In the genomic region with DNA sequence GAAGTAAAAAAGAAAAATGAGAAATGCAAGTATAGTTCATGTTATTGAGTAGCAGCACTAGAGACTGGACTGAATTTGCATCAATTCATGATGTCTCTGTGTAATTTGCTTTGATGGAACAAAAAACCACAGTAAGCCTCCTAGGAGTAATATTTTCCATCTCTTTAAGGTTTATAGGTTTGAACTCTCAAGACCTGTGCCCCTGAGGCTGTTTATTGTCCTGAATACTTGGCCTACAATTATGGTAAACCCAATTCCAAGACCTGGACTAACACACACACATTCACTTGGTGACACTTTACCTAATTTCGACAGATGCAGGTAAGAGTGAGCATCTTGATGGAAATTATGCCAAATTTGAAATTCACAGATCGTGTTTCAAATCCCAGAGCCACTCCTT, we compare ENCODE assay signal across 35 cellular contexts.
"Had no signal": no experiment of that assay in that cellular context is flagged by ENCODE, and none has a peak within 500 bp of the region (broad histone marks: within the 10 kb centered on the region; RNA-seq: fewer than 3 reads in every experiment).

No MANE protein-coding gene starts in this region.

- ATAC-seq: activated CD4-positive, alpha-beta T cell treated with anti-CD3 and anti-CD28 coated beads for 36 hours; activated CD4-positive, CD25-positive, alpha-beta regulatory T cell treated with anti-CD3 and anti-CD28 coated beads, Interleukin-2, amount 50 U/mL, for 24 hours; activated CD8-positive, alpha-beta memory T cell treated with anti-CD3 and anti-CD28 coated beads, Interleukin-2, amount 10 ng/mL, durations not matched to agents 7 days and 5 days; activated CD8-positive, alpha-beta T cell treated with anti-CD3 and anti-CD28 coated beads, Interleukin-2, amount 10 ng/mL, durations not matched to agents 7 days and 5 days; activated naive CD8-positive, alpha-beta T cell treated with anti-CD3 and anti-CD28 coated beads, Interleukin-2, amount 50 U/mL, for 24 hours; WTC11 had no signal

- H3K4me3 Mint-ChIP-seq: activated CD4-positive, alpha-beta memory T cell treated with anti-CD3 and anti-CD28 coated beads, Interleukin-2, amount 10 ng/mL, durations not matched to agents 7 days and 5 days; activated CD4-positive, alpha-beta T cell treated with anti-CD3 and anti-CD28 coated beads for 36 hours; activated CD4-positive, alpha-beta T cell treated with anti-CD3 and anti-CD28 coated beads, Interleukin-2, amount 10 ng/mL, durations not matched to agents 7 days and 5 days; activated CD8-positive, alpha-beta memory T cell treated with anti-CD3 and anti-CD28 coated beads, Interleukin-2, amount 10 ng/mL, durations not matched to agents 7 days and 5 days; activated CD8-positive, alpha-beta T cell treated with anti-CD3 and anti-CD28 coated beads, Interleukin-2, amount 10 ng/mL, durations not matched to agents 7 days and 5 days; activated naive CD4-positive, alpha-beta T cell treated with anti-CD3 and anti-CD28 coated beads, Interleukin-2, amount 10 ng/mL, durations not matched to agents 7 days and 5 days; activated naive CD4-positive, alpha-beta T cell treated with anti-CD3 and anti-CD28 coated beads, Interleukin-2, amount 50 U/mL, for 24 hours; activated naive CD8-positive, alpha-beta T cell; activated naive CD8-positive, alpha-beta T cell treated with anti-CD3 and anti-CD28 coated beads, Interleukin-2, amount 10 ng/mL, durations not matched to agents 7 days and 5 days; activated naive CD8-positive, alpha-beta T cell treated with anti-CD3 and anti-CD28 coated beads, Interleukin-2, amount 50 U/mL, for 24 hours; activated T-cell treated with anti-CD3 and anti-CD28 coated beads, Interleukin-2, amount 50 U/mL, for 24 hours; brain; central memory CD8-positive, alpha-beta T cell; T-helper 1 cell treated with Interleukin-12 subunit alpha and Interleukin-12 subunit beta and Interleukin-4 antibody, amounts not matched to agents 30 μg/mL and 1 μg/mL, for 36 hours; T-helper 2 cell treated with Interferon-gamma antibody and Interleukin-4, amounts not matched to agents 5 μg/mL and 100 μg/mL, for 36 hours; WTC11 had no signal

- DNase-seq: activated CD4-positive, alpha-beta memory T cell treated with anti-CD3 and anti-CD28 coated beads, Interleukin-2, amount 10 ng/mL, durations not matched to agents 7 days and 5 days; activated CD4-positive, alpha-beta T cell treated with anti-CD3 and anti-CD28 coated beads for 1 hour; activated CD4-positive, alpha-beta T cell treated with anti-CD3 and anti-CD28 coated beads for 36 hours; activated CD4-positive, alpha-beta T cell treated with anti-CD3 and anti-CD28 coated beads for 48 hours; activated CD4-positive, alpha-beta T cell treated with anti-CD3 and anti-CD28 coated beads, Interleukin-2, amount 10 ng/mL, durations not matched to agents 7 days and 5 days; activated CD4-positive, alpha-beta T cell treated with anti-CD3 and anti-CD28 coated beads, Interleukin-2, amount 50 U/mL, for 48 hours; activated CD4-positive, CD25-positive, alpha-beta regulatory T cell; activated CD8-positive, alpha-beta memory T cell treated with anti-CD3 and anti-CD28 coated beads for 24 hours; activated CD8-positive, alpha-beta memory T cell treated with anti-CD3 and anti-CD28 coated beads, Interleukin-2, amount 10 ng/mL, durations not matched to agents 7 days and 5 days; activated CD8-positive, alpha-beta memory T cell treated with anti-CD3 and anti-CD28 coated beads, Interleukin-2, amount 50 U/mL, for 48 hours; activated CD8-positive, alpha-beta T cell treated with anti-CD3 and anti-CD28 coated beads, Interleukin-2, amount 10 ng/mL, durations not matched to agents 7 days and 5 days; activated effector memory CD4-positive, alpha-beta T cell treated with Interleukin-2 at 50 U/mL for 16 hours; activated gamma-delta T cell; activated naive CD4-positive, alpha-beta T cell treated with anti-CD3 and anti-CD28 coated beads, Interleukin-2, amount 10 ng/mL, durations not matched to agents 7 days and 5 days; activated naive CD4-positive, alpha-beta T cell treated with Interleukin-2 at 50 U/mL for 16 hours; activated naive CD8-positive, alpha-beta T cell treated with anti-CD3 and anti-CD28 coated beads, Interleukin-2, amount 10 ng/mL, durations not matched to agents 7 days and 5 days; activated naive CD8-positive, alpha-beta T cell treated with anti-CD3 and anti-CD28 coated beads, Interleukin-2, amount 50 U/mL, for 24 hours; activated T-cell treated with anti-CD3 and anti-CD28 coated beads, Interleukin-2, amount 50 U/mL, for 24 hours; activated T-cell treated with anti-CD3 and anti-CD28 coated beads, Interleukin-2, amount 50 U/mL, for 48 hours; amygdala; anterior cingulate cortex; caudate nucleus; cerebellar nuclear complex; T-helper 2 cell; T-helper 9 cell; WERI-Rb-1 had no signal

- H3K27me3 Mint-ChIP-seq: activated CD4-positive, alpha-beta memory T cell treated with anti-CD3 and anti-CD28 coated beads, Interleukin-2, amount 10 ng/mL, durations not matched to agents 7 days and 5 days; activated CD8-positive, alpha-beta memory T cell treated with anti-CD3 and anti-CD28 coated beads, Interleukin-2, amount 10 ng/mL, durations not matched to agents 7 days and 5 days; activated naive CD4-positive, alpha-beta T cell treated with anti-CD3 and anti-CD28 coated beads, Interleukin-2, amount 10 ng/mL, durations not matched to agents 7 days and 5 days; activated naive CD8-positive, alpha-beta T cell treated with anti-CD3 and anti-CD28 coated beads, Interleukin-2, amount 10 ng/mL, durations not matched to agents 7 days and 5 days; brain; central memory CD8-positive, alpha-beta T cell had no signal

- H3K27ac Mint-ChIP-seq: activated CD4-positive, alpha-beta memory T cell treated with anti-CD3 and anti-CD28 coated beads, Interleukin-2, amount 10 ng/mL, durations not matched to agents 7 days and 5 days; activated CD4-positive, alpha-beta T cell treated with anti-CD3 and anti-CD28 coated beads for 36 hours; activated CD4-positive, alpha-beta T cell treated with anti-CD3 and anti-CD28 coated beads, Interleukin-2, amount 10 ng/mL, durations not matched to agents 7 days and 5 days; activated CD8-positive, alpha-beta memory T cell treated with anti-CD3 and anti-CD28 coated beads, Interleukin-2, amount 10 ng/mL, durations not matched to agents 7 days and 5 days; activated CD8-positive, alpha-beta T cell treated with anti-CD3 and anti-CD28 coated beads, Interleukin-2, amount 10 ng/mL, durations not matched to agents 7 days and 5 days; activated naive CD4-positive, alpha-beta T cell treated with anti-CD3 and anti-CD28 coated beads, Interleukin-2, amount 10 ng/mL, durations not matched to agents 7 days and 5 days; activated naive CD4-positive, alpha-beta T cell treated with anti-CD3 and anti-CD28 coated beads, Interleukin-2, amount 50 U/mL, for 24 hours; activated naive CD8-positive, alpha-beta T cell; activated naive CD8-positive, alpha-beta T cell treated with anti-CD3 and anti-CD28 coated beads, Interleukin-2, amount 10 ng/mL, durations not matched to agents 7 days and 5 days; activated naive CD8-positive, alpha-beta T cell treated with anti-CD3 and anti-CD28 coated beads, Interleukin-2, amount 50 U/mL, for 24 hours; activated T-cell treated with anti-CD3 and anti-CD28 coated beads, Interleukin-2, amount 50 U/mL, for 24 hours; activated T-helper 2 cell treated with anti-CD3 and anti-CD28 coated beads, Interferon-gamma antibody, Interleukin-2, Interleukin-4, amounts not matched to agents 10 μg/mL and 5 μg/mL and 100 μg/mL, durations not matched to agents 14 hours and 24 hours and 36 hours; brain; T-helper 1 cell treated with Interleukin-12 subunit alpha and Interleukin-12 subunit beta and Interleukin-4 antibody, amounts not matched to agents 30 μg/mL and 1 μg/mL, for 36 hours; T-helper 2 cell treated with Interferon-gamma antibody and Interleukin-4, amounts not matched to agents 5 μg/mL and 100 μg/mL, for 36 hours; WTC11 had no signal

- H3K4me1 Mint-ChIP-seq: activated CD4-positive, alpha-beta memory T cell treated with anti-CD3 and anti-CD28 coated beads, Interleukin-2, amount 10 ng/mL, durations not matched to agents 7 days and 5 days; activated CD4-positive, alpha-beta T cell treated with anti-CD3 and anti-CD28 coated beads for 36 hours; activated CD4-positive, alpha-beta T cell treated with anti-CD3 and anti-CD28 coated beads, Interleukin-2, amount 10 ng/mL, durations not matched to agents 7 days and 5 days; activated CD8-positive, alpha-beta memory T cell treated with anti-CD3 and anti-CD28 coated beads, Interleukin-2, amount 10 ng/mL, durations not matched to agents 7 days and 5 days; activated naive CD4-positive, alpha-beta T cell treated with anti-CD3 and anti-CD28 coated beads, Interleukin-2, amount 10 ng/mL, durations not matched to agents 7 days and 5 days; activated naive CD4-positive, alpha-beta T cell treated with anti-CD3 and anti-CD28 coated beads, Interleukin-2, amount 50 U/mL, for 24 hours; activated naive CD8-positive, alpha-beta T cell treated with anti-CD3 and anti-CD28 coated beads, Interleukin-2, amount 10 ng/mL, durations not matched to agents 7 days and 5 days; activated naive CD8-positive, alpha-beta T cell treated with anti-CD3 and anti-CD28 coated beads, Interleukin-2, amount 50 U/mL, for 24 hours; central memory CD8-positive, alpha-beta T cell had no signal

- H3K9me3 Mint-ChIP-seq: activated CD4-positive, alpha-beta memory T cell treated with anti-CD3 and anti-CD28 coated beads, Interleukin-2, amount 10 ng/mL, durations not matched to agents 7 days and 5 days; activated CD4-positive, alpha-beta T cell treated with anti-CD3 and anti-CD28 coated beads, Interleukin-2, amount 10 ng/mL, durations not matched to agents 7 days and 5 days; activated naive CD4-positive, alpha-beta T cell treated with anti-CD3 and anti-CD28 coated beads, Interleukin-2, amount 10 ng/mL, durations not matched to agents 7 days and 5 days; activated naive CD4-positive, alpha-beta T cell treated with anti-CD3 and anti-CD28 coated beads, Interleukin-2, amount 50 U/mL, for 24 hours; activated T-helper 2 cell treated with anti-CD3 and anti-CD28 coated beads, Interferon-gamma antibody, Interleukin-2, Interleukin-4, amounts not matched to agents 10 μg/mL and 5 μg/mL and 100 μg/mL, durations not matched to agents 14 hours and 24 hours and 36 hours; central memory CD8-positive, alpha-beta T cell; T-helper 1 cell treated with Interleukin-12 subunit alpha and Interleukin-12 subunit beta and Interleukin-4 antibody, amounts not matched to agents 30 μg/mL and 1 μg/mL, for 36 hours; T-helper 2 cell treated with Interferon-gamma antibody and Interleukin-4, amounts not matched to agents 5 μg/mL and 100 μg/mL, for 36 hours had no signal

- H3K36me3 Mint-ChIP-seq: activated CD8-positive, alpha-beta memory T cell treated with anti-CD3 and anti-CD28 coated beads, Interleukin-2, amount 10 ng/mL, durations not matched to agents 7 days and 5 days; activated naive CD4-positive, alpha-beta T cell treated with anti-CD3 and anti-CD28 coated beads, Interleukin-2, amount 10 ng/mL, durations not matched to agents 7 days and 5 days; activated naive CD4-positive, alpha-beta T cell treated with anti-CD3 and anti-CD28 coated beads, Interleukin-2, amount 50 U/mL, for 24 hours; activated naive CD8-positive, alpha-beta T cell; activated naive CD8-positive, alpha-beta T cell treated with anti-CD3 and anti-CD28 coated beads, Interleukin-2, amount 10 ng/mL, durations not matched to agents 7 days and 5 days; brain; WTC11 had no signal
